Comparison of ENCODE assay signal across 22 cellular contexts in genomic region chr3:10443272-10443671, GRCh38.
"Had no signal": no experiment of that assay in that cellular context is flagged by ENCODE, and none has a peak within 500 bp of the region (broad histone marks: within the 10 kb centered on the region; RNA-seq: fewer than 3 reads in every experiment).

No MANE protein-coding gene starts in this region.

- H3K4me3 Mint-ChIP-seq: activated CD4-positive, alpha-beta T cell treated with anti-CD3 and anti-CD28 coated beads, Interleukin-2, amount 10 ng/mL, durations not matched to agents 24 days and 14 days; activated CD8-positive, alpha-beta T cell treated with anti-CD3 and anti-CD28 coated beads for 36 hours; activated naive CD4-positive, alpha-beta T cell treated with anti-CD3 and anti-CD28 coated beads for 36 hours; activated T-cell treated with anti-CD3 and anti-CD28 coated beads, Interleukin-2, amount 50 U/mL, for 24 hours; central memory CD8-positive, alpha-beta T cell; endodermal cell; natural killer cell; stimulated activated naive CD8-positive, alpha-beta T cell treated with anti-CD3 and anti-CD28 coated beads, Interleukin-15, amount 100 ng/mL, for 72 hours had no signal

- H3K9me3 Mint-ChIP-seq: activated CD4-positive, alpha-beta T cell treated with anti-CD3 and anti-CD28 coated beads, Interleukin-2, amount 10 ng/mL, durations not matched to agents 24 days and 14 days; activated CD8-positive, alpha-beta T cell treated with anti-CD3 and anti-CD28 coated beads for 36 hours; activated naive CD4-positive, alpha-beta T cell treated with anti-CD3 and anti-CD28 coated beads for 36 hours; activated T-cell treated with anti-CD3 and anti-CD28 coated beads, Interleukin-2, amount 50 U/mL, for 24 hours; central memory CD8-positive, alpha-beta T cell; endodermal cell; natural killer cell; stimulated activated naive CD8-positive, alpha-beta T cell treated with anti-CD3 and anti-CD28 coated beads, Interleukin-15, amount 100 ng/mL, for 72 hours had no signal

- H3K9me3 ChIP-seq: ascending aorta, colonic mucosa, lower lobe of right lung, neutrophil, right lobe of liver, suprapubic skin, upper lobe of left lung had no signal

- DNase-seq: activated CD4-positive, alpha-beta T cell treated with anti-CD3 and anti-CD28 coated beads, Interleukin-2, amount 10 ng/mL, durations not matched to agents 24 days and 14 days; activated CD8-positive, alpha-beta T cell treated with anti-CD3 and anti-CD28 coated beads for 36 hours; activated naive CD4-positive, alpha-beta T cell treated with anti-CD3 and anti-CD28 coated beads for 36 hours; activated T-cell treated with anti-CD3 and anti-CD28 coated beads, Interleukin-2, amount 50 U/mL, for 24 hours; colonic mucosa; endodermal cell; foreskin keratinocyte; hippocampal formation; islet precursor cell; left colon; lower lobe of right lung; natural killer cell; right lobe of liver; small intestine; stimulated activated CD4-positive, alpha-beta T cell treated with anti-CD3 and anti-CD28 coated beads, Interleukin-4, amount 100 ng/mL, for 1 hour; stimulated activated naive CD8-positive, alpha-beta T cell treated with anti-CD3 and anti-CD28 coated beads, Interleukin-15, amount 100 ng/mL, for 72 hours; upper lobe of left lung had no signal

- H3K36me3 ChIP-seq: ascending aorta, colonic mucosa, lower lobe of right lung, neutrophil, suprapubic skin, upper lobe of left lung had no signal

- H3K27ac Mint-ChIP-seq: activated CD4-positive, alpha-beta T cell treated with anti-CD3 and anti-CD28 coated beads, Interleukin-2, amount 10 ng/mL, durations not matched to agents 24 days and 14 days; activated CD8-positive, alpha-beta T cell treated with anti-CD3 and anti-CD28 coated beads for 36 hours; activated naive CD4-positive, alpha-beta T cell treated with anti-CD3 and anti-CD28 coated beads for 36 hours; activated T-cell treated with anti-CD3 and anti-CD28 coated beads, Interleukin-2, amount 50 U/mL, for 24 hours; endodermal cell had no signal

- H3K4me3 ChIP-seq: ascending aorta, colonic mucosa, lower lobe of right lung, right lobe of liver, suprapubic skin, upper lobe of left lung had no signal

- H3K27me3 Mint-ChIP-seq: activated CD4-positive, alpha-beta T cell treated with anti-CD3 and anti-CD28 coated beads, Interleukin-2, amount 10 ng/mL, durations not matched to agents 24 days and 14 days; activated T-cell treated with anti-CD3 and anti-CD28 coated beads, Interleukin-2, amount 50 U/mL, for 24 hours had no signal

- H3K27ac ChIP-seq: ascending aorta, colonic mucosa, foreskin keratinocyte, lower lobe of right lung, neutrophil, parathyroid adenoma, right lobe of liver, suprapubic skin, upper lobe of left lung had no signal

- H3K4me1 ChIP-seq: ascending aorta, colonic mucosa, foreskin keratinocyte, lower lobe of right lung, parathyroid adenoma, suprapubic skin, upper lobe of left lung had no signal

- ATAC-seq: activated CD8-positive, alpha-beta T cell treated with anti-CD3 and anti-CD28 coated beads for 36 hours; foreskin keratinocyte; left colon; lower lobe of right lung; natural killer cell; right lobe of liver; stimulated activated naive CD8-positive, alpha-beta T cell treated with anti-CD3 and anti-CD28 coated beads, Interleukin-15, amount 100 ng/mL, for 72 hours had no signal

- H3K36me3 Mint-ChIP-seq: natural killer cell had no signal

- H3K27me3 ChIP-seq: ascending aorta, colonic mucosa, right lobe of liver, suprapubic skin, upper lobe of left lung had no signal
